Comparison of ENCODE assay signal across 8 cellular contexts in genomic region chr19:17681505-17682125, GRCh38. TPM values are rescaled to one million over a fixed set of nuclear protein-coding genes. Genes with fewer than 3 reads are reported as not detected.
DNase-seq lines count a peak whose midpoint lies in the region; ATAC-seq and TF ChIP-seq lines count a peak whose summit lies in the region.

No MANE protein-coding gene starts in this region.

- CTCF ChIA-PET in activated CD4-positive, alpha-beta T cell treated with anti-CD3 and anti-CD28 coated beads, Interleukin-2, amount 10 ng/mL, durations not matched to agents 7 days and 5 days (lab: Charles Lee), result interaction anchor here (0.6 to 0.8 kb wide), 2 partner anchors 208 to 223 kb away, joined by 3 read pairs; no protein-coding TSS in a partner anchor

- no peak for ATAC-seq in GM21515 (IDR thresholded peaks at IDR 0.05; ENCODE audit: unreplicated experiment)

- H3K4me3 Mint-ChIP-seq in activated CD4-positive, alpha-beta T cell treated with anti-CD3 and anti-CD28 coated beads, Interleukin-2, amount 10 ng/mL, durations not matched to agents 7 days and 5 days, result no peak overlapping the region
- peak overlapping the region; percentile 7 for H3K4me3 Mint-ChIP-seq in glutamatergic neuron (ENCODE audit: unreplicated experiment)

- H3K36me3 ChIP-seq in spleen, result no peaks in the 10 kb centered on the region

- WGBS in spleen, 5 donors, result 51 to 59% (median 52%) methylated on average over 25 of the region's 25 CpGs

- no peak for TF ChIP-seq POLR2A in spleen (IDR thresholded peaks at IDR 0.05)

- no peaks in the 10 kb centered on the region for H3K9me3 Mint-ChIP-seq in activated CD4-positive, alpha-beta T cell treated with anti-CD3 and anti-CD28 coated beads, Interleukin-2, amount 10 ng/mL, durations not matched to agents 7 days and 5 days
- H3K9me3 Mint-ChIP-seq in glutamatergic neuron (ENCODE audit: unreplicated experiment), result peaks cover 7% of the 10 kb centered on the region

- peaks cover 8 to 37% (median 24%) of the 10 kb centered on the region in 6 donors for H3K4me1 ChIP-seq in spleen

- POLR2A ChIA-PET in activated CD4-positive, alpha-beta T cell treated with anti-CD3 and anti-CD28 coated beads, Interleukin-2, amount 10 ng/mL, durations not matched to agents 7 days and 5 days (lab: Charles Lee), result no interaction called here

- no peak overlapping the region for H3K4me3 ChIP-seq in spleen

- H3K9me3 ChIP-seq in spleen, result no peaks in the 10 kb centered on the region

- no peak overlapping the region for H3K27ac Mint-ChIP-seq in activated CD4-positive, alpha-beta T cell treated with anti-CD3 and anti-CD28 coated beads, Interleukin-2, amount 10 ng/mL, durations not matched to agents 7 days and 5 days
- peak overlapping the region; percentile 34 for H3K27ac Mint-ChIP-seq in glutamatergic neuron (ENCODE audit: unreplicated experiment)

- no peaks in the 10 kb centered on the region for H3K36me3 Mint-ChIP-seq in activated CD4-positive, alpha-beta T cell treated with anti-CD3 and anti-CD28 coated beads, Interleukin-2, amount 10 ng/mL, durations not matched to agents 7 days and 5 days (ENCODE audit: low read depth)
- H3K36me3 Mint-ChIP-seq in glutamatergic neuron (ENCODE audit: unreplicated experiment), result peaks cover 6% of the 10 kb centered on the region

- H3K27me3 Mint-ChIP-seq in activated CD4-positive, alpha-beta T cell treated with anti-CD3 and anti-CD28 coated beads, Interleukin-2, amount 10 ng/mL, durations not matched to agents 7 days and 5 days, result peaks cover 66% of the 10 kb centered on the region
- peaks cover 9% of the 10 kb centered on the region for H3K27me3 Mint-ChIP-seq in glutamatergic neuron (ENCODE audit: unreplicated experiment)

- peaks cover 0 to 98% (median 23%) of the 10 kb centered on the region in 7 donors for H3K27me3 ChIP-seq in spleen (replicated peaks in 1 of 7)

- TF ChIP-seq CTCF in glutamatergic neuron (IDR thresholded peaks at IDR 0.05; ENCODE audit: partially characterized antibody, unreplicated experiment) (no peak), spleen (IDR thresholded peaks at IDR 0.05 in 8 of 11, conservative IDR thresholded peaks at IDR 0.05 in 3 of 11) (no peak)

- intact Hi-C loops in spleen (cut with DNase I; ENCODE audit: low total_unique reads), result no loop called here

- H3K27ac ChIP-seq in spleen, result no peak overlapping the region

- H3K4me1 Mint-ChIP-seq in activated CD4-positive, alpha-beta T cell treated with anti-CD3 and anti-CD28 coated beads, Interleukin-2, amount 10 ng/mL, durations not matched to agents 7 days and 5 days, result peaks cover 2% of the 10 kb centered on the region
- H3K4me1 Mint-ChIP-seq in glutamatergic neuron (ENCODE audit: low read depth, unreplicated experiment), result peaks cover 16% of the 10 kb centered on the region

- DNase-seq in activated CD4-positive, alpha-beta T cell treated with anti-CD3 and anti-CD28 coated beads for 48 hours, result peak; percentile 47
- no peak for DNase-seq in activated CD4-positive, alpha-beta T cell treated with anti-CD3 and anti-CD28 coated beads for 1 hour
- DNase-seq in activated CD4-positive, alpha-beta T cell treated with anti-CD3 and anti-CD28 coated beads, Interleukin-2, amount 10 ng/mL, durations not matched to agents 7 days and 5 days, result peak; percentile 54
- DNase-seq in glutamatergic neuron (peak; percentile 60), spleen (no peak), pons (ENCODE audit: low spot score) (no peak)
- DNase-seq in stimulated activated CD8-positive, alpha-beta memory T cell treated with anti-CD3 and anti-CD28 coated beads, Interleukin-7, amount 100 ng/mL, for 24 hours (ENCODE audit: low read depth), result peak; percentile 18

RNA-seq across cellular contexts. Expression of gene UNC13A, which starts 6.5 kb away (rescaled TPM):
- under 1 TPM; 0.02 to 0.04 TPM for total RNA-seq in activated CD4-positive, alpha-beta T cell treated with anti-CD3 and anti-CD28 coated beads, Interleukin-2, amount 10 ng/mL, durations not matched to agents 7 days and 5 days
- 79.7 TPM for total RNA-seq in glutamatergic neuron (ENCODE audit: unreplicated experiment)
- total RNA-seq in spleen, result 10 to 100 TPM in 1 of 7 donors, 1 to 10 TPM in 6; 2.9 to 10.7 (median 5.1) TPM
- 1 to 10 TPM in 2 of 3 donors, under 1 TPM in 1; 0.73 to 6.2 (median 1.7) TPM for polyA plus RNA-seq in spleen

RNA-seq across cellular contexts. Expression of gene MAP1S, which starts 37.7 kb away (rescaled TPM):
- 10 to 100 TPM; 75.3 to 75.7 TPM for total RNA-seq in activated CD4-positive, alpha-beta T cell treated with anti-CD3 and anti-CD28 coated beads, Interleukin-2, amount 10 ng/mL, durations not matched to agents 7 days and 5 days
- total RNA-seq in glutamatergic neuron (ENCODE audit: unreplicated experiment) (111 TPM), spleen (10 to 100 TPM; 33.4 to 63.1 (median 45.6) TPM)
- 10 to 100 TPM; 15.0 to 15.9 (median 15.0) TPM for polyA plus RNA-seq in spleen

Comparison
In these comparisons a context has a peak if more than half of its experiments do, and no peak if none do; other contexts are left out.
1. DNase-seq: peak in activated CD4-positive, alpha-beta T cell treated with anti-CD3 and anti-CD28 coated beads for 48 hours (single experiment), activated CD4-positive, alpha-beta T cell treated with anti-CD3 and anti-CD28 coated beads, Interleukin-2, amount 10 ng/mL, durations not matched to agents 7 days and 5 days (single experiment), glutamatergic neuron (single experiment) and stimulated activated CD8-positive, alpha-beta memory T cell treated with anti-CD3 and anti-CD28 coated beads, Interleukin-7, amount 100 ng/mL, for 24 hours (single experiment); none in activated CD4-positive, alpha-beta T cell treated with anti-CD3 and anti-CD28 coated beads for 1 hour (single experiment), spleen (single experiment) and pons (single experiment).